In genomic region chr1:176799327-176799726, GRCh38 we compare ENCODE assay signal across 28 cellular contexts.
"Had no signal": no experiment of that assay in that cellular context is flagged by ENCODE, and none has a peak within 500 bp of the region (broad histone marks: within the 10 kb centered on the region; RNA-seq: fewer than 3 reads in every experiment).

No MANE protein-coding gene starts in this region.

- H3K27ac Mint-ChIP-seq: activated B cell treated with CpG ODN at 0.5 μM for 24 hours; activated CD4-positive, alpha-beta memory T cell treated with anti-CD3 and anti-CD28 coated beads for 36 hours; activated naive CD4-positive, alpha-beta T cell treated with anti-CD3 and anti-CD28 coated beads for 36 hours; activated naive CD8-positive, alpha-beta T cell treated with anti-CD3 and anti-CD28 coated beads, Interleukin-2, amount 10 ng/mL, durations not matched to agents 7 days and 5 days; activated T-cell treated with anti-CD3 and anti-CD28 coated beads, Interleukin-2, amount 50 U/mL, for 72 hours; effector memory CD8-positive, alpha-beta T cell; nephron had no signal

- H3K9me3 ChIP-seq: breast epithelium, colonic mucosa, esophagus squamous epithelium, gastroesophageal sphincter, neutrophil, ovary, prostate gland, right atrium auricular region, upper lobe of left lung had no signal

- H3K27me3 ChIP-seq: breast epithelium, colonic mucosa, dorsolateral prefrontal cortex, esophagus squamous epithelium, neutrophil, ovary, right atrium auricular region, upper lobe of left lung had no signal

- ATAC-seq: activated T-cell treated with anti-CD3 and anti-CD28 coated beads, Interleukin-2, amount 50 U/mL, for 72 hours; effector memory CD8-positive, alpha-beta T cell; gastroesophageal sphincter; left ventricle myocardium superior; stimulated activated naive CD8-positive, alpha-beta T cell treated with anti-CD3 and anti-CD28 coated beads, Interleukin-15, Interleukin-2, amounts not matched to agents 100 U/mL and 50 U/mL, for 24 hours had no signal

- H3K4me3 Mint-ChIP-seq: activated B cell treated with CpG ODN at 0.5 μM for 24 hours; activated CD4-positive, alpha-beta memory T cell treated with anti-CD3 and anti-CD28 coated beads for 36 hours; activated naive CD4-positive, alpha-beta T cell treated with anti-CD3 and anti-CD28 coated beads for 36 hours; activated naive CD8-positive, alpha-beta T cell treated with anti-CD3 and anti-CD28 coated beads, Interleukin-2, amount 10 ng/mL, durations not matched to agents 7 days and 5 days; activated T-cell treated with anti-CD3 and anti-CD28 coated beads, Interleukin-2, amount 50 U/mL, for 72 hours; central memory CD8-positive, alpha-beta T cell; effector memory CD8-positive, alpha-beta T cell; nephron had no signal

- H3K27me3 Mint-ChIP-seq: activated CD4-positive, alpha-beta memory T cell treated with anti-CD3 and anti-CD28 coated beads for 36 hours; activated naive CD8-positive, alpha-beta T cell treated with anti-CD3 and anti-CD28 coated beads, Interleukin-2, amount 10 ng/mL, durations not matched to agents 7 days and 5 days; central memory CD8-positive, alpha-beta T cell; effector memory CD8-positive, alpha-beta T cell had no signal

- H3K4me1 Mint-ChIP-seq: activated B cell treated with CpG ODN at 0.5 μM for 24 hours; activated naive CD8-positive, alpha-beta T cell treated with anti-CD3 and anti-CD28 coated beads, Interleukin-2, amount 10 ng/mL, durations not matched to agents 7 days and 5 days; central memory CD8-positive, alpha-beta T cell had no signal

- H3K9me3 Mint-ChIP-seq: activated B cell treated with CpG ODN at 0.5 μM for 24 hours; activated CD4-positive, alpha-beta memory T cell treated with anti-CD3 and anti-CD28 coated beads for 36 hours; activated naive CD4-positive, alpha-beta T cell treated with anti-CD3 and anti-CD28 coated beads for 36 hours; activated naive CD8-positive, alpha-beta T cell treated with anti-CD3 and anti-CD28 coated beads, Interleukin-2, amount 10 ng/mL, durations not matched to agents 7 days and 5 days; nephron had no signal

- H3K27ac ChIP-seq: breast epithelium, colonic mucosa, dorsolateral prefrontal cortex, esophagus squamous epithelium, gastroesophageal sphincter, neutrophil, ovary, prostate gland, right atrium auricular region, upper lobe of left lung had no signal

- DNase-seq: activated B cell treated with CpG ODN at 0.5 μM for 24 hours; activated CD4-positive, alpha-beta memory T cell treated with anti-CD3 and anti-CD28 coated beads for 36 hours; activated CD4-positive, alpha-beta T cell treated with anti-CD3 and anti-CD28 coated beads for 48 hours; activated effector memory CD4-positive, alpha-beta T cell treated with Interleukin-2 at 50 U/mL for 16 hours; activated naive CD4-positive, alpha-beta T cell treated with anti-CD3 and anti-CD28 coated beads for 36 hours; activated naive CD8-positive, alpha-beta T cell treated with anti-CD3 and anti-CD28 coated beads, Interleukin-2, amount 10 ng/mL, durations not matched to agents 7 days and 5 days; activated T-cell treated with anti-CD3 and anti-CD28 coated beads, Interleukin-2, amount 50 U/mL, for 72 hours; amniotic stem cell; colonic mucosa; dorsolateral prefrontal cortex; effector memory CD8-positive, alpha-beta T cell; esophagus squamous epithelium; head of caudate nucleus; hypothalamus; left ventricle myocardium superior; mammary epithelial cell; midbrain; ovary; stimulated activated CD4-positive, alpha-beta T cell treated with anti-CD3 and anti-CD28 coated beads, Interleukin-4, amount 100 ng/mL, for 4 hours; stimulated activated naive CD8-positive, alpha-beta T cell treated with anti-CD3 and anti-CD28 coated beads, Interleukin-15, Interleukin-2, amounts not matched to agents 100 U/mL and 50 U/mL, for 24 hours; upper lobe of left lung had no signal

- H3K36me3 Mint-ChIP-seq: activated CD4-positive, alpha-beta memory T cell treated with anti-CD3 and anti-CD28 coated beads for 36 hours; activated naive CD8-positive, alpha-beta T cell treated with anti-CD3 and anti-CD28 coated beads, Interleukin-2, amount 10 ng/mL, durations not matched to agents 7 days and 5 days had no signal

- H3K4me3 ChIP-seq: breast epithelium, colonic mucosa, dorsolateral prefrontal cortex, esophagus squamous epithelium, gastroesophageal sphincter, ovary, prostate gland, right atrium auricular region, upper lobe of left lung had no signal

- H3K4me1 ChIP-seq: breast epithelium, colonic mucosa, esophagus squamous epithelium, gastroesophageal sphincter, prostate gland, upper lobe of left lung had no signal

- H3K36me3 ChIP-seq: breast epithelium, colonic mucosa, esophagus squamous epithelium, gastroesophageal sphincter, neutrophil, ovary, prostate gland, right atrium auricular region, upper lobe of left lung had no signal
